ENCODE assay signal across 20 cellular contexts in genomic region chr22:47158457-47158856, GRCh38.
"Had no signal": no experiment of that assay in that cellular context is flagged by ENCODE, and none has a peak within 500 bp of the region (broad histone marks: within the 10 kb centered on the region; RNA-seq: fewer than 3 reads in every experiment).

No MANE protein-coding gene starts in this region.

- H3K27me3 ChIP-seq: esophagus squamous epithelium, gastroesophageal sphincter, neutrophil, sigmoid colon, suprapubic skin, thyroid gland had no signal

- H3K36me3 ChIP-seq: sigmoid colon, thyroid gland had no signal

- H3K9me3 Mint-ChIP-seq: naive thymus-derived CD4-positive, alpha-beta T cell; nephron progenitor cell; type B pancreatic cell had no signal

- ATAC-seq: gastroesophageal sphincter, psoas muscle had no signal

- H3K9me3 ChIP-seq: esophagus squamous epithelium, gastroesophageal sphincter, neutrophil, psoas muscle, sigmoid colon, suprapubic skin, thyroid gland had no signal

- DNase-seq: effector memory CD4-positive, alpha-beta T cell; esophagus squamous epithelium; foreskin fibroblast; glutamatergic neuron; islet precursor cell; mammary epithelial cell; naive thymus-derived CD4-positive, alpha-beta T cell; nephron progenitor cell; retina; sigmoid colon; stimulated activated CD4-positive, alpha-beta T cell treated with anti-CD3 and anti-CD28 coated beads, Interleukin-12 subunit alpha, Interleukin-12 subunit beta, amount 100 ng/mL, for 4 hours; stimulated activated naive CD4-positive, alpha-beta T cell; thyroid gland had no signal

- H3K36me3 Mint-ChIP-seq: type B pancreatic cell had no signal

- H3K27ac Mint-ChIP-seq: nephron progenitor cell, type B pancreatic cell had no signal

- H3K4me3 ChIP-seq: esophagus squamous epithelium, gastroesophageal sphincter, psoas muscle, sigmoid colon, skin epidermis, suprapubic skin, thyroid gland had no signal

- H3K27ac ChIP-seq: epithelial cell of prostate, esophagus squamous epithelium, gastroesophageal sphincter, neutrophil, psoas muscle, sigmoid colon, skin epidermis, suprapubic skin, thyroid gland had no signal

- H3K27me3 Mint-ChIP-seq: naive thymus-derived CD4-positive, alpha-beta T cell; type B pancreatic cell had no signal

- H3K4me3 Mint-ChIP-seq: naive thymus-derived CD4-positive, alpha-beta T cell; nephron progenitor cell; type B pancreatic cell had no signal
